ENCODE assay signal across 8 cellular contexts in the genomic region with DNA sequence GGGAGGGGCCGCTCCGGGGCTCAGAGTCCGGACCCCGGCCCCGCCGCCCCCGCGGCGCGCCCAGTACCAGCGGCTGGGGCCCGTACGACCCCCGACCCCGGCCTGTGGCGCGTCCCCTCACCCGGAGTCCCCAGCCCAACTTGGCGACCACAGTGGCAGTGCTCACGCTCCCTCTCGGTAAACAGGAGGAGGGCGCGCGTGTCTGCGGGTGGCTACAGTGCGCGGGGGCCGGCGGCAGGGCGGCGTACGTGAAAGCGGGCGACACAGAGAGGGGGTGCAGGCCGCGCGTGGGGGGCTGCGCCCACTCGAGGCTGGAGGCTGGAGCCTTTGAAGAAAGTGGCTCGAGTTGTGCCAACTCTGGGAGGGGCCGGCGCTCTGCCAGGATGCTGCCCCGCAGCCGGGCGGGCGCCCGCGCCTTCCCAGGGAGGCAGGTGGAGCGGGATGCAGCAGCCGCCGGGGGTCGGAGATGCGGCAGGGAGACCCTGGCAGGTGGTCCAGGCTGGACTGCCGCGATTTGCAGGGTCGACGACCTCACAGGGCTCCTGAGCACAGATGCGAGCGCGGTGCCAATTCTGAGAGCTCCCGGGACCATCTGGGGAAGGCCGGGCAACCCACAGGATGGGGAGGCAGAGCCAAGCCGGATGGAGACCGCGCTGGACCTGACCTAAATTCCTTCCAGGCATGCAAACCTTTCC. TPM values are rescaled to one million over a fixed set of nuclear protein-coding genes. Genes with fewer than 3 reads are reported as not detected.
A peak's percentile ranks its signal among the peaks of the same experiment; 100 is the strongest.
DNase-seq lines count a peak whose midpoint lies in the region; TF ChIP-seq lines count a peak whose summit lies in the region.

No MANE protein-coding gene starts in this region.

- peak overlapping the region; percentile 32 to 57 (median 54) for H3K9ac ChIP-seq in skeletal muscle tissue (ENCODE audit: low read depth in 1 of 3, low read length in 3 of 3)

- in situ Hi-C loops in astrocyte of the cerebellum (cut with HindIII; ENCODE audit: low sequenced_read_pairs), result no loop called here

- TF ChIP-seq CTCF in astrocyte of the cerebellum (IDR thresholded peaks at IDR 0.05; ENCODE audit: low read depth, low read length, missing control alignments), result no peak

- no peaks in the 10 kb centered on the region for H3K36me3 ChIP-seq in skeletal muscle tissue (ENCODE audit: control insufficient read depth in 3 of 3, insufficient read depth in 3 of 3, low read length in 3 of 3)

- H3K27ac ChIP-seq in skeletal muscle tissue (ENCODE audit: low read depth, low read length), result peak overlapping the region; percentile 58

- H3K4me1 ChIP-seq in skeletal muscle tissue (ENCODE audit: control insufficient read depth in 3 of 3, insufficient read depth in 3 of 3, low read length in 3 of 3), result peaks cover 17 to 22% (median 21%) of the 10 kb centered on the region in 3 donors

- peaks cover 4 to 11% (median 6%) of the 10 kb centered on the region in 3 donors for H3K27me3 ChIP-seq in skeletal muscle tissue (ENCODE audit: control insufficient read depth in 3 of 3, insufficient read depth in 3 of 3, low read length in 3 of 3)

- H3K9me3 ChIP-seq in iPS-18c (ENCODE audit: control insufficient read depth, insufficient read depth, low read length) (no peaks in the 10 kb centered on the region), skeletal muscle tissue (ENCODE audit: control insufficient read depth in 3 of 3, low read length in 3 of 3) (no peaks in the 10 kb centered on the region)

- peak overlapping the region; percentile 45 for H3K4me3 ChIP-seq in astrocyte of the cerebellum (ENCODE audit: low read depth, low read length)
- peak overlapping the region; percentile 71 for H3K4me3 ChIP-seq in iPS-18c (ENCODE audit: insufficient read depth, low read depth, low read length)
- H3K4me3 ChIP-seq in skeletal muscle tissue (ENCODE audit: low read length in 3 of 3), result peak overlapping the region; percentile 38 to 63 (median 60)

- DNase-seq in stimulated activated CD4-positive, alpha-beta T cell treated with anti-CD3 and anti-CD28 coated beads, Interleukin-15, amount 100 ng/mL, for 24 hours, result peak; percentile 40
- DNase-seq in stimulated activated CD4-positive, alpha-beta T cell treated with anti-CD3 and anti-CD28 coated beads, Interleukin-2, amount 100 ng/mL, for 48 hours, result no peak
- DNase-seq in astrocyte of the cerebellum (ENCODE audit: low read depth), result peak; percentile 49
- DNase-seq in epidermal melanocyte (ENCODE audit: insufficient read length, low spot score), result no peak
- no peak for DNase-seq in activated effector memory CD4-positive, alpha-beta T cell treated with anti-CD3 and anti-CD28 coated beads, Interleukin-2, amount 50 U/mL, for 16 hours
- no peak for DNase-seq in HUDEP-2 (lab: John Stamatoyannopoulos, UW; ENCODE audit: unreplicated experiment in 76 of 76)

RNA-seq across cellular contexts. Expression of a gene that starts 0.7 kb away (rescaled TPM):
- total RNA-seq in skeletal muscle tissue, result 7.8 TPM

RNA-seq across cellular contexts. Expression of a gene that starts 14.8 kb away (rescaled TPM):
- 0.52 TPM for total RNA-seq in skeletal muscle tissue

Comparison
In these comparisons a context has a peak if more than half of its experiments do, and no peak if none do; other contexts are left out.
1. DNase-seq: peak in stimulated activated CD4-positive, alpha-beta T cell treated with anti-CD3 and anti-CD28 coated beads, Interleukin-15, amount 100 ng/mL, for 24 hours (single experiment) and astrocyte of the cerebellum (single experiment); none in stimulated activated CD4-positive, alpha-beta T cell treated with anti-CD3 and anti-CD28 coated beads, Interleukin-2, amount 100 ng/mL, for 48 hours (0 of 2), epidermal melanocyte (single experiment), activated effector memory CD4-positive, alpha-beta T cell treated with anti-CD3 and anti-CD28 coated beads, Interleukin-2, amount 50 U/mL, for 16 hours (single experiment) and HUDEP-2 (0 of 76).
2. Peak in every context shown above with its lines, with median percentiles within 50 percentile points of each other: H3K4me3 ChIP-seq.